13 cellular contexts compared by ENCODE assay signal in the genomic region with DNA sequence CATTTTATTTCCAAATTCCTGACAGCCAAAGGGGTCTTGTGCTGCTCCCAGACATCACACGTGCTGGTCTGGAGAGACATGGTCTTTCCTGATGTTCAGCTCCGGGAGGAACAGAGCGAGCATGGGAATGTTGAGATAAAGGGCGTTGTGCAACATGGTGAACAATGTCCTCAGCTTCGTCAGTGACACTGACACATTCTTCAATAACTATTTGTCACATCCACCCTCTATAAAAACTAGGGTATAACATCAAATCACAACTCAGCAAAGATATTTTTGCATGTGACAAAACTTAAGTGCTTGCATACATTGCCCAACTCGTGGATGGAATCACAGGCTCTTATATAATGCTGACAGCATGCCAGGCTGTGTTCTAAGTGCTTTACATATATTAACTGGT. TPM values are rescaled to one million over a fixed set of nuclear protein-coding genes. Genes with fewer than 3 reads are reported as not detected.
"Had no signal": no experiment of that assay in that cellular context is flagged by ENCODE, and none has a peak within 500 bp of the region (broad histone marks: within the 10 kb centered on the region; RNA-seq: fewer than 3 reads in every experiment).

No MANE protein-coding gene starts in this region.

- H3K36me3 ChIP-seq: adrenal gland, thoracic aorta had no signal

- H3K4me3 ChIP-seq: adrenal gland, psoas muscle, thoracic aorta had no signal

- DNase-seq: activated CD4-positive, alpha-beta T cell treated with anti-CD3 and anti-CD28 coated beads for 48 hours; activated CD8-positive, alpha-beta T cell treated with anti-CD3 and anti-CD28 coated beads, Interleukin-2, amount 10 ng/mL, durations not matched to agents 7 days and 5 days; activated naive CD4-positive, alpha-beta T cell treated with anti-CD3 and anti-CD28 coated beads, Interleukin-2, amount 50 U/mL, for 16 hours; central memory CD4-positive, alpha-beta T cell; effector memory CD8-positive, alpha-beta T cell; psoas muscle; stimulated activated CD4-positive, alpha-beta T cell treated with anti-CD3 and anti-CD28 coated beads, Interleukin-4, amount 100 ng/mL, for 1 hour; T-helper 9 cell had no signal

- H3K4me1 ChIP-seq: adrenal gland, psoas muscle had no signal

- H3K27ac ChIP-seq: adrenal gland, psoas muscle, thoracic aorta had no signal

- H3K27me3 ChIP-seq: adrenal gland had no signal

- ATAC-seq: psoas muscle had no signal

- H3K9me3 ChIP-seq: adrenal gland, psoas muscle had no signal

RNA-seq across cellular contexts. Expression of a gene that starts 42.4 kb away (rescaled TPM):
- total RNA-seq: activated CD8-positive, alpha-beta T cell treated with anti-CD3 and anti-CD28 coated beads, Interleukin-2, amount 10 ng/mL, durations not matched to agents 7 days and 5 days; osteoblast had no signal
- polyA plus RNA-seq: immature natural killer cell, neural cell had no signal
